In the genomic region with DNA sequence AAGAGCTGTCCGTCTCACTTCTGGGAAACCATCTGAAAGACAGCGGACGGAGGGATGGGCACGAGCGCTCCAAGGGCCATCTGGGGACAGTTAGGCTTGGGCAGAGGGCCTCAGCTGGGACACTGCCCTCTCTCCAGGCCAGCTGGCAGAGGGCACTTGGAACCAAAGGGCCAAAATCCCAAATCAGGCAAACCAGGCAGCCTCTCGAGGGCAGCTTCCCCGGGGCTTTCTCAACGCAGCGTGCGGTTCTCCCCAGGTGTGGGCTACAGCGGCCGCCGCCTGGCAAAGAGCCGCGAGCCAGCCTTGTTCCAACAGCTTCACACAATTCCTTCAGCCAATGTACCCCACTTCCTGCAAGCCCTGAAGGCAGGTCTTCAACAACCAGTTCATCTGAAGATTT, we compare ENCODE assay signal across 10 cellular contexts. TPM values are rescaled to one million over a fixed set of nuclear protein-coding genes. Genes with fewer than 3 reads are reported as not detected.
DNase-seq lines count a peak whose midpoint lies in the region; ATAC-seq and TF ChIP-seq lines count a peak whose summit lies in the region.
"Had no signal": no experiment of that assay in that cellular context is flagged by ENCODE, and none has a peak within 500 bp of the region (broad histone marks: within the 10 kb centered on the region; RNA-seq: fewer than 3 reads in every experiment).

No MANE protein-coding gene starts in this region.

- H3K4me1 Mint-ChIP-seq in chondrocyte (ENCODE audit: low read depth) = peaks cover 93% of the 10 kb centered on the region

- TF ChIP-seq POLR2A in right lobe of liver (IDR thresholded peaks at IDR 0.05) = no peak

- peak overlapping the region in 1 of 2 donors; percentile 77 for H3K9ac ChIP-seq in stomach smooth muscle (ENCODE audit: low read length in 2 of 2)

- no peaks in the 10 kb centered on the region for H3K27me3 Mint-ChIP-seq in chondrocyte (ENCODE audit: low read depth)
- H3K27me3 Mint-ChIP-seq: activated naive CD4-positive, alpha-beta T cell treated with anti-CD3 and anti-CD28 coated beads, Interleukin-2, amount 50 U/mL, for 24 hours had no signal

- peak overlapping the region; percentile 49 for H3K4me3 ChIP-seq in LNCaP clone FGC (ENCODE audit: low read depth, low read length)
- H3K4me3 ChIP-seq in right lobe of liver = peak overlapping the region in 2 of 3 donors; percentile 9 to 16
- H3K4me3 ChIP-seq in stomach smooth muscle (ENCODE audit: low read length in 2 of 2) = peak overlapping the region in 1 of 2 donors; percentile 65
- no peak overlapping the region; the same call in 1 of the 2 replicates for H3K4me3 ChIP-seq in MG63

- H3K9me3 Mint-ChIP-seq in chondrocyte (ENCODE audit: low read depth) = no peaks in the 10 kb centered on the region
- H3K9me3 Mint-ChIP-seq: activated naive CD4-positive, alpha-beta T cell treated with anti-CD3 and anti-CD28 coated beads, Interleukin-2, amount 50 U/mL, for 24 hours had no signal

- peak overlapping the region; percentile 22 for H3K4me3 Mint-ChIP-seq in chondrocyte (ENCODE audit: unreplicated experiment)
- H3K4me3 Mint-ChIP-seq: activated naive CD4-positive, alpha-beta T cell treated with anti-CD3 and anti-CD28 coated beads, Interleukin-2, amount 50 U/mL, for 24 hours had no signal

- ATAC-seq in right lobe of liver (peak; percentile 41 to 64 (median 61)), HG03520 (IDR thresholded peaks at IDR 0.05; ENCODE audit: unreplicated experiment) (no peak)

- intact Hi-C loops in right lobe of liver (cut with DNase I) = no loop called here

- TF ChIP-seq CTCF in LNCaP clone FGC (IDR thresholded peaks at IDR 0.05; ENCODE audit: control insufficient read depth, extremely low read depth, insufficient read depth) = no peak
- TF ChIP-seq CTCF in chondrocyte (IDR thresholded peaks at IDR 0.05) = no peak
- no peak for TF ChIP-seq CTCF in right lobe of liver (IDR thresholded peaks at IDR 0.05)

- peak overlapping the region; percentile 99 for H3K27ac Mint-ChIP-seq in chondrocyte (ENCODE audit: unreplicated experiment)
- H3K27ac Mint-ChIP-seq: activated naive CD4-positive, alpha-beta T cell treated with anti-CD3 and anti-CD28 coated beads, Interleukin-2, amount 50 U/mL, for 24 hours had no signal

- no CpG with 5 or more reads among the region's 15 CpGs for WGBS in right lobe of liver (ENCODE audit: insufficient coverage, low coverage, low lambda C conversion rate, missing lambda C conversion rate)

- H3K27me3 ChIP-seq in right lobe of liver (no peaks in the 10 kb centered on the region), stomach smooth muscle (ENCODE audit: control insufficient read depth in 1 of 2, insufficient read depth in 2 of 2, low read length in 2 of 2) (no peaks in the 10 kb centered on the region), MG63 (no peaks in the 10 kb centered on the region)

- no peaks in the 10 kb centered on the region for H3K36me3 ChIP-seq in right lobe of liver
- peaks cover 3 to 8% of the 10 kb centered on the region in 2 donors for H3K36me3 ChIP-seq in stomach smooth muscle (ENCODE audit: control insufficient read depth in 2 of 2, insufficient read depth in 2 of 2, low read length in 2 of 2)
- no peaks in the 10 kb centered on the region; the same call in 1 of the 2 replicates for H3K36me3 ChIP-seq in MG63

- H3K9me3 ChIP-seq in right lobe of liver = no peaks in the 10 kb centered on the region
- no peaks in the 10 kb centered on the region for H3K9me3 ChIP-seq in stomach smooth muscle (ENCODE audit: control insufficient read depth in 2 of 2, low read length in 2 of 2)
- H3K9me3 ChIP-seq in MG63 = no peaks in the 10 kb centered on the region

- H3K36me3 Mint-ChIP-seq in chondrocyte (ENCODE audit: low read depth) = peaks cover 9% of the 10 kb centered on the region

- H3K4me1 ChIP-seq in right lobe of liver (peaks cover 0 to 86% (median 42%) of the 10 kb centered on the region in 4 donors), stomach smooth muscle (ENCODE audit: control insufficient read depth, insufficient read depth, low read length) (peaks cover 90% of the 10 kb centered on the region)

- H3K27ac ChIP-seq in right lobe of liver (peak overlapping the region; percentile 77 to 80 (median 78)), stomach smooth muscle (ENCODE audit: low read length) (peak overlapping the region; percentile 94)

- DNase-seq in LNCaP clone FGC (ENCODE audit: low read depth) = no peak
- no peak for DNase-seq in chondrocyte (ENCODE audit: low spot score)
- DNase-seq in right lobe of liver = peak; percentile 72 to 92 (median 89)
- no peak for DNase-seq in dedifferentiated amniotic fluid mesenchymal stem cell (ENCODE audit: extremely low spot score)
- DNase-seq in putamen (ENCODE audit: low spot score) = no peak
- DNase-seq in MG63 = no peak
- DNase-seq: DMS79 treated with DMSO at 0.1 percent for 48 hours had no signal

RNA-seq across cellular contexts. Expression of gene MLLT1, which starts 5.0 kb away (rescaled TPM):
- 57.7 to 61.2 TPM (median 60.9 TPM) in 3 replicates for total RNA-seq in chondrocyte
- 10 to 100 TPM; 11.3 to 24.3 (median 15.3) TPM for total RNA-seq in right lobe of liver
- 3.0 and 6.5 TPM in 2 replicates for total RNA-seq in MG63 (2014; rRNA removed; shearing (Covaris generic); ENCODE audit: low replicate concordance)

RNA-seq across cellular contexts. Expression of gene ACER1, which starts 58.7 kb away (rescaled TPM):
- total RNA-seq in chondrocyte (not detected in 3 replicates), right lobe of liver (under 1 TPM in 1 of 6 experiments, not detected in 5; 0.48 TPM)
- total RNA-seq in MG63 (2014; rRNA removed; shearing (Covaris generic); ENCODE audit: low replicate concordance) = not detected in 2 replicates

Comparison
In these comparisons a context has a peak if more than half of its experiments do, and no peak if none do; other contexts are left out.
1. DNase-seq: peak in right lobe of liver (3 of 3); none in LNCaP clone FGC (single experiment), chondrocyte (single experiment), dedifferentiated amniotic fluid mesenchymal stem cell (single experiment), putamen (single experiment) and MG63 (single experiment).